2 cellular contexts compared by ENCODE assay signal in genomic region chr7:47556511-47557180, GRCh38.
TF ChIP-seq lines count a peak whose summit lies in the region.

No MANE protein-coding gene starts in this region.

TF ChIP-seq in IMR-90, 13 proteins besides CTCF, POLR2A, EP300 and RAD21 (continued from another document):
- TF ChIP-seq RCOR1 (IDR thresholded peaks at IDR 0.05; ENCODE audit: insufficient replicate concordance, low read length) (no peak), MXI1 (IDR thresholded peaks at IDR 0.05; ENCODE audit: borderline replicate concordance, low read depth, low read length) (no peak), ELK1 (IDR thresholded peaks at IDR 0.05; ENCODE audit: borderline replicate concordance, low read depth, low read length) (no peak), USF2 (IDR thresholded peaks at IDR 0.05; ENCODE audit: low read depth, low read length) (no peak), MAFK (IDR thresholded peaks at IDR 0.05; ENCODE audit: low read depth, low read length) (no peak)

TF ChIP-seq in SK-N-SH treated with all-trans-retinoic acid at 6 μM for 48 hours, 23 proteins besides CTCF, POLR2A, EP300 and RAD21 (continued from another document):
- no peak for TF ChIP-seq PATZ1 (CRISPR knock-in tag; IDR thresholded peaks at IDR 0.05; ENCODE audit: borderline replicate concordance)
- no peak for TF ChIP-seq ZNF8 (CRISPR knock-in tag; IDR thresholded peaks at IDR 0.05)
- TF ChIP-seq ZC3H10 (CRISPR knock-in tag; IDR thresholded peaks at IDR 0.05) = no peak
- TF ChIP-seq CREB5 (CRISPR knock-in tag; IDR thresholded peaks at IDR 0.05; ENCODE audit: low read depth) = no peak
- no peak for TF ChIP-seq GLIS3 (CRISPR knock-in tag; IDR thresholded peaks at IDR 0.05)
- TF ChIP-seq CSRNP3 (CRISPR knock-in tag; IDR thresholded peaks at IDR 0.05) = no peak
- TF ChIP-seq TSHZ2 (CRISPR knock-in tag; IDR thresholded peaks at IDR 0.05) = no peak
- TF ChIP-seq CSDC2 (CRISPR knock-in tag; IDR thresholded peaks at IDR 0.05) = no peak
